ENCODE assay signal across 8 cellular contexts in genomic region chr1:212608209-212608955, GRCh38. TPM values are rescaled to one million over a fixed set of nuclear protein-coding genes. Genes with fewer than 3 reads are reported as not detected.
DNase-seq lines count a peak whose midpoint lies in the region; ATAC-seq and TF ChIP-seq lines count a peak whose summit lies in the region.

TSS of gene ATF3 (plus strand) at chr1:212608761. CDS start at chr1:212615022, 6,261 bp downstream.

- H3K9me3 ChIP-seq in left ventricle myocardium inferior (replicated peaks) (no peaks in the 10 kb centered on the region), upper lobe of right lung (no peaks in the 10 kb centered on the region)

- TF ChIP-seq POLR2A in GM15510 (IDR thresholded peaks at IDR 0.05; ENCODE audit: borderline replicate concordance, extremely low read depth, insufficient read length): peak; percentile 99

- TF ChIP-seq CTCF in left ventricle myocardium inferior (IDR thresholded peaks at IDR 0.05; ENCODE audit: borderline replicate concordance) (no peak), progenitor cell of endocrine pancreas (IDR thresholded peaks at IDR 0.05; ENCODE audit: unreplicated experiment) (no peak), upper lobe of right lung (IDR thresholded peaks at IDR 0.05) (no peak)

- peak within 1 kb of the TSS; percentile 98 for H3K27ac ChIP-seq in left ventricle myocardium inferior (replicated peaks)
- peak within 1 kb of the TSS; percentile 97 for H3K27ac ChIP-seq in upper lobe of right lung

- peaks cover 1% of the 10 kb centered on the region for H3K36me3 Mint-ChIP-seq in progenitor cell of endocrine pancreas (ENCODE audit: insufficient read depth)

- peak within 1 kb of the TSS; percentile 73 for H3K4me3 Mint-ChIP-seq in progenitor cell of endocrine pancreas (ENCODE audit: low read depth)

- peaks cover 33% of the 10 kb centered on the region for H3K4me1 Mint-ChIP-seq in progenitor cell of endocrine pancreas (ENCODE audit: low read depth)

- ATAC-seq in HG02870 (IDR thresholded peaks at IDR 0.05; ENCODE audit: unreplicated experiment): peak; percentile 66
- peak; percentile 94 for ATAC-seq in upper lobe of right lung

- peaks cover 66% of the 10 kb centered on the region for H3K27me3 Mint-ChIP-seq in progenitor cell of endocrine pancreas

- H3K4me3 ChIP-seq in left ventricle myocardium inferior (peak within 1 kb of the TSS; percentile 86), upper lobe of right lung (peak within 1 kb of the TSS; percentile 78)

- no peaks in the 10 kb centered on the region for H3K9me3 Mint-ChIP-seq in progenitor cell of endocrine pancreas (ENCODE audit: low read depth)

- H3K27me3 ChIP-seq in left ventricle myocardium inferior (ENCODE audit: low read depth) (peaks cover 23% of the 10 kb centered on the region), upper lobe of right lung (peaks cover 14% of the 10 kb centered on the region)

- intact Hi-C loops in T-helper 1 cell treated with Interleukin-12 subunit alpha and Interleukin-12 subunit beta and Interleukin-4 antibody, amounts not matched to agents 30 ng/mL and 1 ng/mL, for 36 hours (cut with micrococcal nuclease): loop anchor here (1.0 to 5.0 kb wide), 12 partner anchors 12 to 1029 kb away; partner anchors contain the start of genes ANGEL2, FLVCR1, NEK2 and NSL1
- intact Hi-C loops in left ventricle myocardium inferior (cut with micrococcal nuclease): no loop called here
- intact Hi-C loops in upper lobe of right lung (cut with DNase I): no loop called here

- H3K36me3 ChIP-seq in left ventricle myocardium inferior (no peaks in the 10 kb centered on the region), upper lobe of right lung (no peaks in the 10 kb centered on the region)

- peak within 1 kb of the TSS; percentile 97 for H3K27ac Mint-ChIP-seq in progenitor cell of endocrine pancreas

- H3K4me1 ChIP-seq in left ventricle myocardium inferior (peaks cover 71% of the 10 kb centered on the region), upper lobe of right lung (peaks cover 36% of the 10 kb centered on the region)

- DNase-seq in NCI-H146 (lab: John Stamatoyannopoulos, UW): peak; percentile 97
- DNase-seq in amniotic epithelial cell (ENCODE audit: low read depth): peak; percentile 99
- peak; percentile 99 for DNase-seq in left ventricle myocardium inferior
- DNase-seq in progenitor cell of endocrine pancreas (ENCODE audit: low spot score, unreplicated experiment): peak; percentile 98
- peak; percentile 100 for DNase-seq in upper lobe of right lung

RNA-seq across cellular contexts. Expression of gene ATF3, which starts in this region (rescaled TPM):
- 13.8 and 17.8 TPM in 2 replicates for total RNA-seq in T-helper 1 cell treated with Interleukin-12 subunit alpha and Interleukin-12 subunit beta and Interleukin-4 antibody, amounts not matched to agents 30 ng/mL and 1 ng/mL, for 36 hours
- total RNA-seq in left ventricle myocardium inferior (20.0 TPM), progenitor cell of endocrine pancreas (14.6 and 18.2 TPM in 2 replicates), upper lobe of right lung (28.9 TPM)

Comparison
In these comparisons a context has a peak if more than half of its experiments do, and no peak if none do; other contexts are left out.
1. Peak in every context shown above with its lines: DNase-seq, ATAC-seq, H3K4me3 ChIP-seq and H3K27ac ChIP-seq.